8 cellular contexts compared by ENCODE assay signal in genomic region chr15:65516997-65517865, GRCh38. TPM values are rescaled to one million over a fixed set of nuclear protein-coding genes. Genes with fewer than 3 reads are reported as not detected.
A peak's percentile ranks its signal among the peaks of the same experiment; 100 is the strongest.
DNase-seq lines count a peak whose midpoint lies in the region; TF ChIP-seq lines count a peak whose summit lies in the region.

DPP8 (minus strand) TSS chr15:65517689; CDS start chr15:65512553, 5,136 bp downstream.

- H3K9me3 Mint-ChIP-seq in neural crest cell, result no peaks in the 10 kb centered on the region

- H3K4me1 Mint-ChIP-seq in neural crest cell, result peaks cover 20% of the 10 kb centered on the region

- H3K27ac Mint-ChIP-seq in neural crest cell (ENCODE audit: unreplicated experiment), result peak within 1 kb of the TSS; percentile 93

- peak; percentile 92 for DNase-seq in G401 (ENCODE audit: low spot score)
- peak; percentile 95 for DNase-seq in H7
- peak; percentile 87 for DNase-seq in M059J (ENCODE audit: low read depth)
- DNase-seq in SHP77 treated with DMSO at 0.1 percent for 48 hours (lab: John Stamatoyannopoulos, UW), result peak; percentile 93
- DNase-seq in activated gamma-delta T cell (lab: John Stamatoyannopoulos, UW), result peak; percentile 83
- peak; percentile 95 for DNase-seq in fibroblast of villous mesenchyme (ENCODE audit: low read depth)
- peak; percentile 95 for DNase-seq in neural crest cell (ENCODE audit: low read depth, low spot score)
- peak; percentile 85 for DNase-seq in stromal cell of bone marrow (ENCODE audit: low read depth)

- H3K36me3 Mint-ChIP-seq in neural crest cell (ENCODE audit: low read depth), result no peaks in the 10 kb centered on the region

- TF ChIP-seq CTCF in fibroblast of villous mesenchyme (IDR thresholded peaks at IDR 0.05; ENCODE audit: insufficient read depth, low read depth, low read length) (peak; percentile 91), neural crest cell (conservative IDR thresholded peaks at IDR 0.05) (peak; percentile 90)

- no peaks in the 10 kb centered on the region for H3K27me3 Mint-ChIP-seq in neural crest cell (ENCODE audit: low read depth)

- peaks cover 3% of the 10 kb centered on the region; the same call in 1 of the 2 replicates for H3K36me3 ChIP-seq in H7 (replicated peaks; ENCODE audit: control insufficient read depth, insufficient read depth, low read length)

- peak within 1 kb of the TSS; percentile 93 for H3K4me3 ChIP-seq in H7 (ENCODE audit: insufficient read depth, low read depth, low read length)
- peak within 1 kb of the TSS; percentile 99 for H3K4me3 ChIP-seq in fibroblast of villous mesenchyme (ENCODE audit: low read depth, low read length)

- H3K27me3 ChIP-seq in H7 (ENCODE audit: control insufficient read depth, insufficient read depth, low read length), result no peaks in the 10 kb centered on the region

- peak within 1 kb of the TSS; percentile 97 for H3K4me3 Mint-ChIP-seq in neural crest cell

- in situ Hi-C loops in G401 (cut with HindIII; ENCODE audit: low sequenced_read_pairs), result no loop called here

RNA-seq across cellular contexts. Expression of gene DPP8, which starts in this region (rescaled TPM):
- 13.6 and 15.4 TPM in 2 replicates for total RNA-seq in G401 (2014; rRNA removed; shearing (Covaris generic))
- 18.4 and 21.1 TPM in 2 replicates for total RNA-seq in H7 (2014; rRNA removed; shearing (Covaris generic))
- total RNA-seq in M059J (2014; rRNA removed; shearing (Covaris generic)), result 16.4 and 29.2 TPM in 2 replicates
- total RNA-seq in fibroblast of villous mesenchyme, result 41.6 and 49.2 TPM in 2 replicates
- total RNA-seq in neural crest cell, result 26.1 and 26.2 TPM in 2 replicates

Comparison
In these comparisons a context has a peak if more than half of its experiments do, and no peak if none do; other contexts are left out.
1. Peak in every context shown above with its lines: DNase-seq and H3K4me3 ChIP-seq.